Comparison of ENCODE assay signal across 24 cellular contexts in the genomic region with DNA sequence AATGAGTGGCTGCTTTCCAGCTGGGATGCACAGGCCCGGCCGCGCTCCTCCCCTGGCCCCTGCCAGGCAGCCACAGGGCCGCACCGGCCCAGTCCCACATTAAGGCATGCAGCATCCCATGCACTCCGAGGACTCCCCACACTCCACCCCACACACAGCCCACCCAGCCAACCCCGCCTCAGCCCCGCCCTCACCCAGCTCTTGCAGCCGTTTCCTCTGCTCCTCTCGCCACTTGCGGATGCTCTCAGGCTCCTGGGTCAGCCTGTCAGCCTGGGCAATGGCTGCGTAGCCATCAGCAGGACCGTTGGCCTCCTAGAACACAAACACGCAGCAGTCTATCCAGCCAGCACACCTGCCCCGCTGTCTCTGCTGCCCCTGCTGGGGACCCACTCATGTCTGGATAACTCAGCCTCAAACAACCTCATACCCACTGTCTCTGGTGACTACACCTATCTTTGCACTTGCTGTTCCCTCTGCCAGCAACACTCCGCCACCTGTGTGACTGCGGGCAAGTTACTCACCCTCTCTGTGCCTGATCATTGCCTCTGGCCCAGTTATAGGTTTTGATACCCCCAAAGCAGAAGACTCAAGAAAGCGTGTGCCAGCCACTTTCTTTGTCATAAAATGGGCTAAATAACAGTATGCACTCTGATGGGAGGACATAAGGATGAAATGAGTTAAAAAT. TPM values are rescaled to one million over a fixed set of nuclear protein-coding genes. Genes with fewer than 3 reads are reported as not detected.
DNase-seq lines count a peak whose midpoint lies in the region; ATAC-seq and TF ChIP-seq lines count a peak whose summit lies in the region.
"Had no signal": no experiment of that assay in that cellular context is flagged by ENCODE, and none has a peak within 500 bp of the region (broad histone marks: within the 10 kb centered on the region; RNA-seq: fewer than 3 reads in every experiment).

No MANE protein-coding gene starts in this region.

- H3K27me3 Mint-ChIP-seq in CD4-positive, CD25-positive, alpha-beta regulatory T cell, result no peaks in the 10 kb centered on the region
- peaks cover 9% of the 10 kb centered on the region for H3K27me3 Mint-ChIP-seq in glutamatergic neuron (ENCODE audit: unreplicated experiment)

- no peak overlapping the region for H3K9ac ChIP-seq in DND-41 (ENCODE audit: low read depth, low read length)
- no peak overlapping the region for H3K9ac ChIP-seq in parathyroid adenoma
- H3K9ac ChIP-seq: BLaER1 treated with 17β-estradiol and CSF1 and Interleukin-3, amounts not matched to agents 10 nM and 100 nM; GM23248 had no signal

- peaks cover 23% of the 10 kb centered on the region for H3K36me3 Mint-ChIP-seq in CD4-positive, CD25-positive, alpha-beta regulatory T cell
- H3K36me3 Mint-ChIP-seq in glutamatergic neuron (ENCODE audit: unreplicated experiment), result no peaks in the 10 kb centered on the region

- peaks cover 22% of the 10 kb centered on the region for H3K36me3 ChIP-seq in CD4-positive, CD25-positive, alpha-beta regulatory T cell (ENCODE audit: control insufficient read depth, insufficient read depth, low read length)
- peaks cover 42% of the 10 kb centered on the region for H3K36me3 ChIP-seq in DND-41 (ENCODE audit: insufficient read depth, low read length)
- no peaks in the 10 kb centered on the region for H3K36me3 ChIP-seq in parathyroid adenoma (ENCODE audit: control insufficient read depth, insufficient read depth, low read length)
- H3K36me3 ChIP-seq: SJCRH30 had no signal

- H3K4me2 ChIP-seq in DND-41 (ENCODE audit: insufficient read depth, low read length) (no peak overlapping the region), parathyroid adenoma (ENCODE audit: low read length) (no peak overlapping the region)
- H3K4me2 ChIP-seq: BLaER1 treated with 17β-estradiol and CSF1 and Interleukin-3, amounts not matched to agents 10 nM and 100 nM had no signal

- H3K79me2 ChIP-seq in DND-41 (ENCODE audit: insufficient read depth, low read length), result no peaks in the 10 kb centered on the region
- peaks cover 20% of the 10 kb centered on the region for H3K79me2 ChIP-seq in parathyroid adenoma

- DNase-seq in CD4-positive, CD25-positive, alpha-beta regulatory T cell, result no peak
- DNase-seq in DND-41 (no peak), glutamatergic neuron (no peak), NCI-H69 (lab: John Stamatoyannopoulos, UW) (no peak), hypothalamus (lab: John Stamatoyannopoulos, UW) (no peak), SKM-1 treated with dmso at 0.1 percent for 144 hours (lab: John Stamatoyannopoulos, UW; ENCODE audit: unreplicated experiment) (no peak)
- DNase-seq: GM23248; H7; KG1; MG63; NCI-H1105 treated with DMSO at 0.1 percent for 48 hours; NCI-H146; NCI-H1930; NCI-H2107; NCI-H524; NCI-H774; NK-92 treated with Interleukin-12 subunit alpha and Interleukin-12 subunit beta, amount 100 ng/mL, for 24 hours; PC-3; SJCRH30 had no signal

- H2AFZ ChIP-seq in DND-41 (ENCODE audit: low read depth, low read length) (no peak overlapping the region), parathyroid adenoma (no peak overlapping the region)
- H2AFZ ChIP-seq: GM23248 had no signal

- no peak overlapping the region for H3K27ac ChIP-seq in CD4-positive, CD25-positive, alpha-beta regulatory T cell (ENCODE audit: insufficient read depth, low read length, poor library complexity, severe bottlenecking)
- H3K27ac ChIP-seq in DND-41 (ENCODE audit: low read length) (no peak overlapping the region), parathyroid adenoma (peak overlapping the region; percentile 92)
- H3K27ac ChIP-seq: BLaER1 treated with 17β-estradiol and CSF1 and Interleukin-3, amounts not matched to agents 10 nM and 100 nM; GM23248; SJCRH30 had no signal

- no peak for ATAC-seq in CD4-positive, CD25-positive, alpha-beta regulatory T cell (ENCODE audit: low read depth in 2 of 2)
- ATAC-seq in DND-41 (ENCODE audit: insufficient read depth, low read depth) (no peak; the same call in 2 of the 3 replicates), HG03439 (IDR thresholded peaks at IDR 0.05; ENCODE audit: unreplicated experiment) (no peak)
- ATAC-seq: PC-3, Right ventricle myocardium inferior, SK-N-SH treated with all-trans-retinoic acid at 6 μM for 48 hours had no signal

- peak overlapping the region; percentile 20 to 82 (median 69) for H3K27ac Mint-ChIP-seq in CD4-positive, CD25-positive, alpha-beta regulatory T cell
- peak overlapping the region; percentile 59 for H3K27ac Mint-ChIP-seq in glutamatergic neuron (ENCODE audit: unreplicated experiment)

- H3K4me1 Mint-ChIP-seq in CD4-positive, CD25-positive, alpha-beta regulatory T cell, result peaks cover 0 to 11% (median 4%) of the 10 kb centered on the region in 4 donors
- peaks cover 33% of the 10 kb centered on the region for H3K4me1 Mint-ChIP-seq in glutamatergic neuron (ENCODE audit: low read depth, unreplicated experiment)

- no peaks in the 10 kb centered on the region for H3K9me3 Mint-ChIP-seq in CD4-positive, CD25-positive, alpha-beta regulatory T cell
- peaks cover 2% of the 10 kb centered on the region for H3K9me3 Mint-ChIP-seq in glutamatergic neuron (ENCODE audit: unreplicated experiment)

- H3K4me3 Mint-ChIP-seq in CD4-positive, CD25-positive, alpha-beta regulatory T cell, result no peak overlapping the region
- no peak overlapping the region for H3K4me3 Mint-ChIP-seq in glutamatergic neuron (ENCODE audit: unreplicated experiment)

- TF ChIP-seq CTCF in DND-41 (IDR thresholded peaks at IDR 0.05; ENCODE audit: borderline replicate concordance, extremely low read depth, low read length, poor library complexity, severe bottlenecking) (peak; percentile 12), glutamatergic neuron (IDR thresholded peaks at IDR 0.05; ENCODE audit: partially characterized antibody, unreplicated experiment) (no peak), parathyroid adenoma (IDR thresholded peaks at IDR 0.05) (no peak)

- H4K20me1 ChIP-seq in DND-41 (ENCODE audit: insufficient read depth, low read length), result no peaks in the 10 kb centered on the region

- no peaks in the 10 kb centered on the region for H3K27me3 ChIP-seq in CD4-positive, CD25-positive, alpha-beta regulatory T cell (ENCODE audit: control insufficient read depth, insufficient read depth, low read length)
- no peaks in the 10 kb centered on the region for H3K27me3 ChIP-seq in DND-41 (ENCODE audit: insufficient read depth, low read length, poor library complexity)
- no peaks in the 10 kb centered on the region for H3K27me3 ChIP-seq in parathyroid adenoma (ENCODE audit: control insufficient read depth, insufficient read depth, low read length)
- H3K27me3 ChIP-seq: BLaER1 treated with 17β-estradiol and CSF1 and Interleukin-3, amounts not matched to agents 10 nM and 100 nM; MG63; SJCRH30 had no signal

- H3K4me1 ChIP-seq in CD4-positive, CD25-positive, alpha-beta regulatory T cell (ENCODE audit: control insufficient read depth, insufficient read depth, low read length, poor library complexity, severe bottlenecking), result no peaks in the 10 kb centered on the region
- no peaks in the 10 kb centered on the region for H3K4me1 ChIP-seq in DND-41 (ENCODE audit: insufficient read depth, low read length)
- peaks cover 29% of the 10 kb centered on the region for H3K4me1 ChIP-seq in parathyroid adenoma
- H3K4me1 ChIP-seq: SJCRH30 had no signal

- H3K4me3 ChIP-seq in CD4-positive, CD25-positive, alpha-beta regulatory T cell (ENCODE audit: low read depth, low read length), result no peak overlapping the region
- H3K4me3 ChIP-seq in DND-41 (ENCODE audit: low read depth in 1 of 2, low read length in 2 of 2) (no peak overlapping the region), parathyroid adenoma (ENCODE audit: low read depth, low read length) (no peak overlapping the region)
- H3K4me3 ChIP-seq: BLaER1 treated with 17β-estradiol and CSF1 and Interleukin-3, amounts not matched to agents 10 nM and 100 nM; GM23248; MG63; SJCRH30 had no signal

- no peaks in the 10 kb centered on the region for H3K9me3 ChIP-seq in CD4-positive, CD25-positive, alpha-beta regulatory T cell (ENCODE audit: control insufficient read depth in 2 of 2, low read length in 2 of 2)
- H3K9me3 ChIP-seq in DND-41 (ENCODE audit: insufficient read depth, low read length, severe bottlenecking), result no peaks in the 10 kb centered on the region
- no peaks in the 10 kb centered on the region for H3K9me3 ChIP-seq in parathyroid adenoma (ENCODE audit: control insufficient read depth, low read length)
- H3K9me3 ChIP-seq: BLaER1 treated with 17β-estradiol and CSF1 and Interleukin-3, amounts not matched to agents 10 nM and 100 nM; MG63; SJCRH30 had no signal

RNA-seq across cellular contexts. Expression of a gene that starts 9.3 kb away (rescaled TPM):
- 98.9 TPM for total RNA-seq in CD4-positive, CD25-positive, alpha-beta regulatory T cell
- 100 to 1,000 TPM; 228 to 278 (median 239) TPM for polyA plus RNA-seq in CD4-positive, CD25-positive, alpha-beta regulatory T cell
- total RNA-seq in glutamatergic neuron (ENCODE audit: unreplicated experiment), result 103 TPM

RNA-seq across cellular contexts. Expression of a gene that starts 9.5 kb away (rescaled TPM):
- 15.5 TPM for total RNA-seq in CD4-positive, CD25-positive, alpha-beta regulatory T cell
- polyA plus RNA-seq in CD4-positive, CD25-positive, alpha-beta regulatory T cell, result 10 to 100 TPM; 13.6 to 41.2 (median 35.1) TPM
- total RNA-seq in glutamatergic neuron (ENCODE audit: unreplicated experiment), result 18.6 TPM

RNA-seq across cellular contexts. Expression of a gene that starts 18.5 kb away (rescaled TPM):
- 85.9 TPM for total RNA-seq in CD4-positive, CD25-positive, alpha-beta regulatory T cell
- polyA plus RNA-seq in CD4-positive, CD25-positive, alpha-beta regulatory T cell, result 100 to 1,000 TPM in 2 of 4 donors, 10 to 100 TPM in 2; 92.5 to 129 (median 101) TPM
- total RNA-seq in glutamatergic neuron (ENCODE audit: unreplicated experiment), result 83.8 TPM

RNA-seq across cellular contexts. Expression of a gene that starts 32.6 kb away (rescaled TPM):
- total RNA-seq in CD4-positive, CD25-positive, alpha-beta regulatory T cell, result 4.8 TPM
- 1 to 10 TPM; 1.6 to 2.3 (median 2.1) TPM for polyA plus RNA-seq in CD4-positive, CD25-positive, alpha-beta regulatory T cell
- total RNA-seq in glutamatergic neuron (ENCODE audit: unreplicated experiment), result 34.7 TPM

RNA-seq across cellular contexts. Expression of a gene that starts 36.3 kb away (rescaled TPM):
- 60.9 TPM for total RNA-seq in CD4-positive, CD25-positive, alpha-beta regulatory T cell
- 10 to 100 TPM; 59.0 to 68.9 (median 60.9) TPM for polyA plus RNA-seq in CD4-positive, CD25-positive, alpha-beta regulatory T cell
- 203 TPM for total RNA-seq in glutamatergic neuron (ENCODE audit: unreplicated experiment)
